In the genomic region with DNA sequence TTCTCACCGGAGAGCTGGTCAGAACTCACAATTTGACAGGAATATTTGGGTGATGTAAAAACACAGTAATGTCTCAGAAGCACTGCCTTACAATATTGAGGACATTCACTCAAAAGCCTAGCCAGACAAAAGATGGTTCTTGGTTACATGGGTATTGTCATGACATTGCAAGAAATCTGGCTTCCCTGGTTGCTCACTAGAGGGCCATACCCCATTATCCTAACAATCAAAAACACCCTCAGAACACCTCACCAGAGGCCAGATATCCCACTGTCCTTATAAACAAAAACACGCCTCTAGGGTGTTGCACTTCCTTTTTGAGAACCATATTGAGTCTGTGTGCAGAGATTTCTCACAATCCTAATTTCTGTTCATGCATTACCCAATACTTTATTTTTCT, we compare ENCODE assay signal across 19 cellular contexts.
DNase-seq lines count a peak whose midpoint lies in the region; ATAC-seq and TF ChIP-seq lines count a peak whose summit lies in the region.
"Had no signal": no experiment of that assay in that cellular context is flagged by ENCODE, and none has a peak within 500 bp of the region (broad histone marks: within the 10 kb centered on the region; RNA-seq: fewer than 3 reads in every experiment).

No MANE protein-coding gene starts in this region.

- 77 to 80% methylated on average over 2 of the region's 2 CpGs for WGBS in tibial nerve, 2 donors

- H3K27ac ChIP-seq in GM23338 (ENCODE audit: low read depth) (no peak overlapping the region), OCI-LY3 (ENCODE audit: low read length) (no peak overlapping the region), gastrocnemius medialis (no peak overlapping the region), tibial nerve (no peak overlapping the region)
- no peak overlapping the region for H3K27ac ChIP-seq in CD8-positive, alpha-beta memory T cell (ENCODE audit: low read depth, low read length)
- no peak overlapping the region for H3K27ac ChIP-seq in CD4-positive, alpha-beta T cell (ENCODE audit: low read depth, low read length)
- H3K27ac ChIP-seq: BLaER1, GM23248 had no signal

- no peak overlapping the region for H3K4me3 ChIP-seq in GM23338
- H3K4me3 ChIP-seq in OCI-LY3 (ENCODE audit: low read length): no peak overlapping the region
- H3K4me3 ChIP-seq in gastrocnemius medialis: no peak overlapping the region
- no peak overlapping the region for H3K4me3 ChIP-seq in CD8-positive, alpha-beta memory T cell (ENCODE audit: low read length)
- H3K4me3 ChIP-seq in tibial nerve: no peak overlapping the region
- H3K4me3 ChIP-seq: BLaER1, GM23248 had no signal

- H3K27ac Mint-ChIP-seq in GM23338: peak overlapping the region; percentile 91
- H3K27ac Mint-ChIP-seq in central memory CD8-positive, alpha-beta T cell (ENCODE audit: low read depth): no peak overlapping the region
- H3K27ac Mint-ChIP-seq in CD8-positive, alpha-beta memory T cell: no peak overlapping the region
- H3K27ac Mint-ChIP-seq in CD4-positive, alpha-beta T cell: no peak overlapping the region
- H3K27ac Mint-ChIP-seq: CD14-positive monocyte; CD8-positive, alpha-beta T cell had no signal

- H3K36me3 Mint-ChIP-seq in GM23338 (ENCODE audit: low read depth): no peaks in the 10 kb centered on the region
- H3K36me3 Mint-ChIP-seq in central memory CD8-positive, alpha-beta T cell (ENCODE audit: insufficient read depth): no peaks in the 10 kb centered on the region
- no peaks in the 10 kb centered on the region for H3K36me3 Mint-ChIP-seq in CD8-positive, alpha-beta memory T cell
- no peaks in the 10 kb centered on the region for H3K36me3 Mint-ChIP-seq in CD4-positive, alpha-beta T cell (ENCODE audit: low read depth)
- H3K36me3 Mint-ChIP-seq: CD14-positive monocyte; CD8-positive, alpha-beta T cell had no signal

- H3K27me3 Mint-ChIP-seq in GM23338 (ENCODE audit: insufficient read depth, low read depth, poor library complexity): no peaks in the 10 kb centered on the region
- no peaks in the 10 kb centered on the region for H3K27me3 Mint-ChIP-seq in central memory CD8-positive, alpha-beta T cell
- H3K27me3 Mint-ChIP-seq in CD8-positive, alpha-beta memory T cell: no peaks in the 10 kb centered on the region
- no peaks in the 10 kb centered on the region for H3K27me3 Mint-ChIP-seq in CD4-positive, alpha-beta T cell

- peaks cover 9% of the 10 kb centered on the region for H3K4me1 Mint-ChIP-seq in GM23338
- no peaks in the 10 kb centered on the region for H3K4me1 Mint-ChIP-seq in central memory CD8-positive, alpha-beta T cell
- H3K4me1 Mint-ChIP-seq in CD8-positive, alpha-beta memory T cell: no peaks in the 10 kb centered on the region
- H3K4me1 Mint-ChIP-seq in CD4-positive, alpha-beta T cell (ENCODE audit: low read depth): no peaks in the 10 kb centered on the region
- H3K4me1 Mint-ChIP-seq: CD14-positive monocyte had no signal

- intact Hi-C loops in gastrocnemius medialis (cut with DNase I; ENCODE audit: low total_unique reads): no loop called here
- intact Hi-C loops in CD4-positive, alpha-beta T cell (cut with DNase I, micrococcal nuclease): no loop called here

- H3K4me2 ChIP-seq in GM23338: 0 out of 2 replicates have a peak overlapping the region, but pooled peaks have one; percentile 4
- no peak overlapping the region for H3K4me2 ChIP-seq in OCI-LY3 (ENCODE audit: low read length)
- H3K4me2 ChIP-seq: BLaER1 had no signal

- TF ChIP-seq EP300 in tibial nerve (IDR thresholded peaks at IDR 0.05): no peak

- in situ Hi-C loops in gastrocnemius medialis (cut with MboI; ENCODE audit: low sequenced_read_pairs in 4 of 4): no loop called here

- H3K79me2 ChIP-seq in GM23338 (replicated peaks; ENCODE audit: insufficient read depth): no peaks in the 10 kb centered on the region
- H3K79me2 ChIP-seq in OCI-LY3 (ENCODE audit: low read length): no peaks in the 10 kb centered on the region

- POLR2A ChIA-PET in CD8-positive, alpha-beta memory T cell (lab: Charles Lee): no interaction called here
- POLR2A ChIA-PET in CD4-positive, alpha-beta T cell (lab: Charles Lee): no interaction called here

- H2AFZ ChIP-seq in GM23338: peak overlapping the region; percentile 70
- 0 out of 2 replicates have a peak overlapping the region, but pooled peaks have one; percentile 10 for H2AFZ ChIP-seq in OCI-LY3 (ENCODE audit: low read depth, low read length)
- H2AFZ ChIP-seq: GM23248 had no signal

- H3K9me3 ChIP-seq in OCI-LY3 (ENCODE audit: insufficient read depth, low read length): no peaks in the 10 kb centered on the region
- no peaks in the 10 kb centered on the region for H3K9me3 ChIP-seq in gastrocnemius medialis
- H3K9me3 ChIP-seq in CD8-positive, alpha-beta memory T cell (ENCODE audit: low read length): no peaks in the 10 kb centered on the region
- H3K9me3 ChIP-seq in CD4-positive, alpha-beta T cell (ENCODE audit: control insufficient read depth, low read length): no peaks in the 10 kb centered on the region
- no peaks in the 10 kb centered on the region for H3K9me3 ChIP-seq in tibial nerve
- H3K9me3 ChIP-seq: BLaER1 had no signal

- ATAC-seq in GM23338 (peak; percentile 49; the same call in 1 of the 3 replicates), gastrocnemius medialis (no peak)
- ATAC-seq in central memory CD8-positive, alpha-beta T cell (replicated peaks; ENCODE audit: extremely low read depth, poor library complexity, severe bottlenecking): peak; percentile 10
- no peak for ATAC-seq in CD4-positive, alpha-beta T cell (ENCODE audit: poor library complexity)
- ATAC-seq: CD8-positive, alpha-beta T cell had no signal

- no peaks in the 10 kb centered on the region for H3K36me3 ChIP-seq in GM23338 (ENCODE audit: insufficient read depth)
- H3K36me3 ChIP-seq in OCI-LY3 (replicated peaks; ENCODE audit: low read depth, low read length): no peaks in the 10 kb centered on the region
- no peaks in the 10 kb centered on the region for H3K36me3 ChIP-seq in gastrocnemius medialis
- no peaks in the 10 kb centered on the region for H3K36me3 ChIP-seq in CD8-positive, alpha-beta memory T cell (ENCODE audit: insufficient read depth, low read length)
- no peaks in the 10 kb centered on the region for H3K36me3 ChIP-seq in tibial nerve
- H3K36me3 ChIP-seq: BLaER1 had no signal

- H3K9me2 ChIP-seq in GM23338 (ENCODE audit: insufficient read depth): no peaks in the 10 kb centered on the region

- no peaks in the 10 kb centered on the region for H3F3A ChIP-seq in GM23338 (replicated peaks; ENCODE audit: low read depth)

- DNase-seq in GM23338 (ENCODE audit: low spot score): peak; percentile 21
- DNase-seq in central memory CD8-positive, alpha-beta T cell (ENCODE audit: low spot score in 2 of 2): no peak
- peak; percentile 14 for DNase-seq in iPS-NIHi11 (ENCODE audit: low spot score)
- DNase-seq in gastrocnemius medialis: no peak
- no peak for DNase-seq in CD8-positive, alpha-beta memory T cell
- no peak for DNase-seq in CD4-positive, alpha-beta T cell
- DNase-seq in tibial nerve (ENCODE audit: low spot score in 2 of 2): no peak
- DNase-seq: 8988T; CD8-positive, alpha-beta T cell; COR-L47; DMS 273 treated with DMSO at 0.1 percent for 48 hours; DMS53; DND-41; EL; GM23248; IMR-90 had no signal

- TF ChIP-seq POLR2A in gastrocnemius medialis (IDR thresholded peaks at IDR 0.05) (no peak), tibial nerve (IDR thresholded peaks at IDR 0.05) (no peak)

- CTCF ChIA-PET in CD8-positive, alpha-beta memory T cell (lab: Charles Lee): no interaction called here
- CTCF ChIA-PET in CD4-positive, alpha-beta T cell (lab: Charles Lee): no interaction called here

- no peaks in the 10 kb centered on the region for H4K20me1 ChIP-seq in GM23338 (replicated peaks; ENCODE audit: insufficient read depth)
- no peaks in the 10 kb centered on the region for H4K20me1 ChIP-seq in OCI-LY3 (ENCODE audit: insufficient read depth, low read length)
- H4K20me1 ChIP-seq: BLaER1 had no signal

- no peak overlapping the region for H3K4me3 Mint-ChIP-seq in GM23338
- H3K4me3 Mint-ChIP-seq in central memory CD8-positive, alpha-beta T cell: no peak overlapping the region
- H3K4me3 Mint-ChIP-seq in CD8-positive, alpha-beta memory T cell: no peak overlapping the region
- no peak overlapping the region for H3K4me3 Mint-ChIP-seq in CD4-positive, alpha-beta T cell
- H3K4me3 Mint-ChIP-seq: CD14-positive monocyte; CD8-positive, alpha-beta T cell had no signal

- H3K27me3 ChIP-seq in GM23338 (ENCODE audit: insufficient read depth) (no peaks in the 10 kb centered on the region), OCI-LY3 (ENCODE audit: low read depth, low read length) (no peaks in the 10 kb centered on the region), gastrocnemius medialis (no peaks in the 10 kb centered on the region), tibial nerve (no peaks in the 10 kb centered on the region)
- no peaks in the 10 kb centered on the region for H3K27me3 ChIP-seq in CD8-positive, alpha-beta memory T cell (ENCODE audit: insufficient read depth, low read length, poor library complexity, severe bottlenecking)
- H3K27me3 ChIP-seq in CD4-positive, alpha-beta T cell (ENCODE audit: control insufficient read depth, insufficient read depth, low read length): no peaks in the 10 kb centered on the region
- H3K27me3 ChIP-seq: BLaER1 had no signal

- H3K9ac ChIP-seq in OCI-LY3 (ENCODE audit: low read length): no peak overlapping the region
- H3K9ac ChIP-seq: BLaER1, GM23248 had no signal

- H3K9me3 Mint-ChIP-seq in GM23338: no peaks in the 10 kb centered on the region
- peaks cover 11% of the 10 kb centered on the region for H3K9me3 Mint-ChIP-seq in central memory CD8-positive, alpha-beta T cell
- peaks cover 0 to 14% (median 7%) of the 10 kb centered on the region in 5 donors for H3K9me3 Mint-ChIP-seq in CD8-positive, alpha-beta memory T cell
- H3K9me3 Mint-ChIP-seq in CD4-positive, alpha-beta T cell: peaks cover 7% of the 10 kb centered on the region

- TF ChIP-seq CTCF in GM23338 (conservative IDR thresholded peaks at IDR 0.05; ENCODE audit: low read depth in 2 of 2): peak; percentile 11 to 23; a peak in 2 of 4 replicates
- TF ChIP-seq CTCF in OCI-LY3 (IDR thresholded peaks at IDR 0.05; ENCODE audit: low read depth, low read length): peak; percentile 21; the same call in 1 of the 2 replicates
- TF ChIP-seq CTCF in gastrocnemius medialis (IDR thresholded peaks at IDR 0.05 in 4 of 5, conservative IDR thresholded peaks at IDR 0.05 in 1 of 5): no peak
- TF ChIP-seq CTCF in CD4-positive, alpha-beta T cell (IDR thresholded peaks at IDR 0.05): no peak
- no peak for TF ChIP-seq CTCF in tibial nerve (IDR thresholded peaks at IDR 0.05)

- H3K4me1 ChIP-seq in GM23338 (ENCODE audit: insufficient read depth) (peaks cover 7% of the 10 kb centered on the region; the same call in 1 of the 2 replicates), OCI-LY3 (ENCODE audit: low read length) (no peaks in the 10 kb centered on the region), gastrocnemius medialis (no peaks in the 10 kb centered on the region), tibial nerve (peaks cover 0 to 6% (median 0%) of the 10 kb centered on the region in 4 donors)
- H3K4me1 ChIP-seq in CD8-positive, alpha-beta memory T cell (ENCODE audit: insufficient read depth, low read length): no peaks in the 10 kb centered on the region
- H3K4me1 ChIP-seq: BLaER1 had no signal

TF ChIP-seq in GM23338, 12 proteins besides CTCF, POLR2A, EP300 and RAD21 (continues in another document):
- TF ChIP-seq JUNB (IDR thresholded peaks at IDR 0.05; ENCODE audit: unreplicated experiment) (no peak), CREB1 (CRISPR knock-in tag; IDR thresholded peaks at IDR 0.05; ENCODE audit: low read depth) (no peak), POLR2AphosphoS5 (IDR thresholded peaks at IDR 0.05; ENCODE audit: low read depth) (no peak)

Comparison
In these comparisons a context has a peak if more than half of its experiments do, and no peak if none do; other contexts are left out.
1. ATAC-seq: peak in GM23338 (single experiment) and central memory CD8-positive, alpha-beta T cell (single experiment); none in gastrocnemius medialis (0 of 2) and CD4-positive, alpha-beta T cell (single experiment).
2. DNase-seq: peak in GM23338 (single experiment) and iPS-NIHi11 (single experiment); none in central memory CD8-positive, alpha-beta T cell (0 of 2), gastrocnemius medialis (0 of 2), CD8-positive, alpha-beta memory T cell (0 of 5), CD4-positive, alpha-beta T cell (0 of 10) and tibial nerve (0 of 2).
3. CTCF ChIP-seq: peak in GM23338 (2 of 2) and OCI-LY3 (single experiment); none in gastrocnemius medialis (0 of 5), CD4-positive, alpha-beta T cell (single experiment) and tibial nerve (0 of 5).